In genomic region chr9:12640021-12640587, GRCh38 we compare ENCODE assay signal across 8 cellular contexts. TPM values are rescaled to one million over a fixed set of nuclear protein-coding genes. Genes with fewer than 3 reads are reported as not detected.
DNase-seq lines count a peak whose midpoint lies in the region; ATAC-seq and TF ChIP-seq lines count a peak whose summit lies in the region.

No MANE protein-coding gene starts in this region.

- H2AFZ ChIP-seq in osteoblast (ENCODE audit: low read length): no peak overlapping the region

- H3K4me3 ChIP-seq in BE2C (ENCODE audit: low read depth, low read length): no peak overlapping the region
- H3K4me3 ChIP-seq in HEK293 (ENCODE audit: low read depth, low read length): no peak overlapping the region
- no peak overlapping the region for H3K4me3 ChIP-seq in osteoblast (ENCODE audit: insufficient read depth, low read length)

- H3K4me2 ChIP-seq in osteoblast (ENCODE audit: insufficient read depth, low read length): no peak overlapping the region

- POLR2A ChIA-PET in HEK293 (lab: Yijun Ruan, JAX): no interaction called here

- TF ChIP-seq CTCF in BE2C (IDR thresholded peaks at IDR 0.05; ENCODE audit: low read depth, low read length) (peak; percentile 72), HEK293 (tag by site-specific recombination; IDR thresholded peaks at IDR 0.05) (peak; percentile 47; the same call in 1 of the 2 replicates), endothelial cell (IDR thresholded peaks at IDR 0.05; ENCODE audit: unreplicated experiment) (peak; percentile 65), osteoblast (IDR thresholded peaks at IDR 0.05; ENCODE audit: extremely low read depth, low read depth, low read length) (peak; percentile 50)

- H3K27ac ChIP-seq in HEK293 (ENCODE audit: extremely low read depth, low read depth, low read length) (no peak overlapping the region), osteoblast (ENCODE audit: low read depth, low read length) (no peak overlapping the region)

- ATAC-seq in activated T-cell treated with anti-CD3 and anti-CD28 coated beads, Interleukin-2, amount 50 U/mL, for 72 hours (replicated peaks in 1 of 2): no peak
- no peak for ATAC-seq in HG03039 (IDR thresholded peaks at IDR 0.05; ENCODE audit: unreplicated experiment)
- ATAC-seq in GM21515 (IDR thresholded peaks at IDR 0.05; ENCODE audit: unreplicated experiment): no peak

- no peaks in the 10 kb centered on the region for H3K36me3 ChIP-seq in BE2C
- H3K36me3 ChIP-seq in HEK293 (ENCODE audit: control insufficient read depth in 2 of 2, insufficient read depth in 1 of 2, low read length in 2 of 2): no peaks in the 10 kb centered on the region
- no peaks in the 10 kb centered on the region for H3K36me3 ChIP-seq in osteoblast (ENCODE audit: insufficient read depth, low read length)

- H4K20me1 ChIP-seq in osteoblast (ENCODE audit: insufficient read depth, low read length): no peaks in the 10 kb centered on the region

- CTCF ChIA-PET in HEK293 (lab: Yijun Ruan, JAX): interaction anchor here (0.6 to 2.8 kb wide), 30 partner anchors 8 to 1784 kb away, joined by 3 to 48 read pairs (median 3); no protein-coding TSS in a partner anchor

- no peaks in the 10 kb centered on the region for H3K36me3 Mint-ChIP-seq in endothelial cell (ENCODE audit: low read depth, unreplicated experiment)
- peaks cover 0 to 3% of the 10 kb centered on the region in 2 donors for H3K36me3 Mint-ChIP-seq in activated T-cell treated with anti-CD3 and anti-CD28 coated beads, Interleukin-2, amount 50 U/mL, for 72 hours (ENCODE audit: insufficient read depth in 2 of 2)

- H3K27ac Mint-ChIP-seq in endothelial cell (ENCODE audit: unreplicated experiment): no peak overlapping the region
- H3K27ac Mint-ChIP-seq in activated T-cell treated with anti-CD3 and anti-CD28 coated beads, Interleukin-2, amount 50 U/mL, for 72 hours: no peak overlapping the region

- H3K79me2 ChIP-seq in osteoblast (ENCODE audit: insufficient read depth, low read length): no peaks in the 10 kb centered on the region

- no peak overlapping the region for H3K4me3 Mint-ChIP-seq in endothelial cell (ENCODE audit: unreplicated experiment)
- no peak overlapping the region for H3K4me3 Mint-ChIP-seq in activated T-cell treated with anti-CD3 and anti-CD28 coated beads, Interleukin-2, amount 50 U/mL, for 72 hours

- peaks cover 17% of the 10 kb centered on the region for H3K4me1 Mint-ChIP-seq in endothelial cell (ENCODE audit: unreplicated experiment)
- H3K4me1 Mint-ChIP-seq in activated T-cell treated with anti-CD3 and anti-CD28 coated beads, Interleukin-2, amount 50 U/mL, for 72 hours (ENCODE audit: low read depth): no peaks in the 10 kb centered on the region

- no peaks in the 10 kb centered on the region for H3K4me1 ChIP-seq in BE2C
- no peaks in the 10 kb centered on the region for H3K4me1 ChIP-seq in HEK293 (ENCODE audit: control insufficient read depth, insufficient read depth, low read length)
- no peaks in the 10 kb centered on the region for H3K4me1 ChIP-seq in osteoblast (ENCODE audit: insufficient read depth, low read length)

- H3K27me3 ChIP-seq in BE2C (peaks cover 12% of the 10 kb centered on the region), osteoblast (ENCODE audit: insufficient read depth, low read length) (no peaks in the 10 kb centered on the region)

- H3K9me3 ChIP-seq in BE2C (no peaks in the 10 kb centered on the region), HEK293 (ENCODE audit: control insufficient read depth, insufficient read depth, low read depth, low read length) (no peaks in the 10 kb centered on the region), osteoblast (ENCODE audit: low read depth, low read length) (no peaks in the 10 kb centered on the region)

- H3K9me3 Mint-ChIP-seq in endothelial cell (ENCODE audit: unreplicated experiment): no peaks in the 10 kb centered on the region
- H3K9me3 Mint-ChIP-seq in activated T-cell treated with anti-CD3 and anti-CD28 coated beads, Interleukin-2, amount 50 U/mL, for 72 hours: peaks cover 5 to 7% of the 10 kb centered on the region in 2 donors

- H3K27me3 Mint-ChIP-seq in endothelial cell (ENCODE audit: unreplicated experiment): peaks cover 4% of the 10 kb centered on the region
- no peaks in the 10 kb centered on the region for H3K27me3 Mint-ChIP-seq in activated T-cell treated with anti-CD3 and anti-CD28 coated beads, Interleukin-2, amount 50 U/mL, for 72 hours (ENCODE audit: low read depth)

- DNase-seq in BE2C (no peak), NCI-H69 (lab: John Stamatoyannopoulos, UW) (peak; percentile 87), endothelial cell (ENCODE audit: low spot score) (no peak), osteoblast (ENCODE audit: insufficient read length, low spot score, missing footprints) (no peak)
- DNase-seq in activated T-cell treated with anti-CD3 and anti-CD28 coated beads, Interleukin-2, amount 50 U/mL, for 72 hours: no peak

TF ChIP-seq in HEK293, 187 proteins besides CTCF, POLR2A, EP300 and RAD21:
- TF ChIP-seq ZSCAN30 (tag by site-specific recombination; IDR thresholded peaks at IDR 0.05): no peak
- peak; percentile 84 for TF ChIP-seq ZNF654 (tag by site-specific recombination; IDR thresholded peaks at IDR 0.05; ENCODE audit: low read depth)

RNA-seq across cellular contexts. Expression of gene TYRP1, which starts 53.1 kb away (rescaled TPM):
- 0.54 TPM for polyA plus RNA-seq in BE2C (2012; ENCODE audit: insufficient read depth, insufficient read length, low read depth)
- total RNA-seq in endothelial cell (ENCODE audit: unreplicated experiment): 0.23 TPM
- total RNA-seq in osteoblast: 0.36 TPM in 1 of 2 replicates, not detected in the other
- not detected for total RNA-seq in activated T-cell treated with anti-CD3 and anti-CD28 coated beads, Interleukin-2, amount 50 U/mL, for 72 hours
